In genomic region chr6:7912736-7913517, GRCh38 we compare ENCODE assay signal across 1 cellular context.
TF ChIP-seq lines count a peak whose summit lies in the region.

No MANE protein-coding gene starts in this region.

TF ChIP-seq in K562, 482 proteins besides CTCF, POLR2A, EP300 and RAD21 (continued from another document and continues in another):
- TF ChIP-seq PRDM10 (IDR thresholded peaks at IDR 0.05; ENCODE audit: partially characterized antibody) (peak; percentile 39), HLTF (IDR thresholded peaks at IDR 0.05) (0 out of 2 replicates have a peak, but pooled peaks have one; percentile 33), MBD1 (CRISPR knock-in tag; IDR thresholded peaks at IDR 0.05) (no peak), SMARCA4 (IDR thresholded peaks at IDR 0.05) (peak; percentile 65), HNRNPLL (IDR thresholded peaks at IDR 0.05; ENCODE audit: low read depth, low read length, poor library complexity, severe bottlenecking) (no peak), JUND (IDR thresholded peaks at IDR 0.05; ENCODE audit: borderline replicate concordance, low read depth, low read length) (peak; percentile 65), JUND (tag; IDR thresholded peaks at IDR 0.05; ENCODE audit: borderline replicate concordance, low read depth, low read length) (peak; percentile 52; the same call in 1 of the 3 replicates), HDGF (IDR thresholded peaks at IDR 0.05) (no peak), WHSC1 (IDR thresholded peaks at IDR 0.05; ENCODE audit: low read length) (no peak), ZNF197 (CRISPR knock-in tag; IDR thresholded peaks at IDR 0.05; ENCODE audit: low read depth) (no peak), ZNF280A (IDR thresholded peaks at IDR 0.05; ENCODE audit: low read depth, partially characterized antibody) (no peak), DPF2 (IDR thresholded peaks at IDR 0.05) (peak; percentile 77), GABPB1 (CRISPR knock-in tag; IDR thresholded peaks at IDR 0.05) (no peak), ELF4 (CRISPR knock-in tag; IDR thresholded peaks at IDR 0.05) (0 out of 2 replicates have a peak, but pooled peaks have one; percentile 10), SFPQ (IDR thresholded peaks at IDR 0.05; ENCODE audit: low read depth, low read length) (no peak), ZHX1 (conservative IDR thresholded peaks at IDR 0.05; ENCODE audit: low read length) (no peak), BDP1 (IDR thresholded peaks at IDR 0.05; ENCODE audit: insufficient read depth, insufficient read length) (no peak), HDAC1 (IDR thresholded peaks at IDR 0.05) (peak in 1 of 2 experiments; percentile 84; a peak in 2 of 4 replicates), COPS2 (conservative IDR thresholded peaks at IDR 0.05) (no peak), ARNT (IDR thresholded peaks at IDR 0.05) (0 out of 4 replicates have a peak, but pooled peaks of 1 of the 2 experiments have one; percentile 27), ZBTB8A (IDR thresholded peaks at IDR 0.05; ENCODE audit: partially characterized antibody) (no peak), NFIX (CRISPR knock-in tag; IDR thresholded peaks at IDR 0.05; ENCODE audit: low read depth) (no peak), SMARCE1 (IDR thresholded peaks at IDR 0.05) (peak; percentile 67; the same call in 1 of the 2 replicates), ZNF584 (CRISPR knock-in tag; IDR thresholded peaks at IDR 0.05; ENCODE audit: low read depth) (no peak), BHLHE40 (IDR thresholded peaks at IDR 0.05; ENCODE audit: low read length) (peak; percentile 54; the same call in 1 of the 2 replicates), ESRRA (IDR thresholded peaks at IDR 0.05; ENCODE audit: borderline replicate concordance, low read depth) (no peak), AFF1 (IDR thresholded peaks at IDR 0.05; ENCODE audit: low read depth in 1 of 2, partially characterized antibody in 2 of 2) (peak in 1 of 2 experiments; percentile 42), ZBTB5 (IDR thresholded peaks at IDR 0.05) (0 out of 2 replicates have a peak, but pooled peaks have one; percentile 22), ZNF280B (CRISPR knock-in tag; IDR thresholded peaks at IDR 0.05) (no peak), L3MBTL2 (IDR thresholded peaks at IDR 0.05) (0 out of 2 replicates have a peak, but pooled peaks have one; percentile 40), E2F8 (IDR thresholded peaks at IDR 0.05; ENCODE audit: low read depth, partially characterized antibody) (peak; percentile 56), STAG1 (CRISPR knock-in tag; IDR thresholded peaks at IDR 0.05; ENCODE audit: borderline replicate concordance) (no peak), KAT8 (IDR thresholded peaks at IDR 0.05; ENCODE audit: low read depth) (no peak)
